6 cellular contexts compared by ENCODE assay signal in the genomic region with DNA sequence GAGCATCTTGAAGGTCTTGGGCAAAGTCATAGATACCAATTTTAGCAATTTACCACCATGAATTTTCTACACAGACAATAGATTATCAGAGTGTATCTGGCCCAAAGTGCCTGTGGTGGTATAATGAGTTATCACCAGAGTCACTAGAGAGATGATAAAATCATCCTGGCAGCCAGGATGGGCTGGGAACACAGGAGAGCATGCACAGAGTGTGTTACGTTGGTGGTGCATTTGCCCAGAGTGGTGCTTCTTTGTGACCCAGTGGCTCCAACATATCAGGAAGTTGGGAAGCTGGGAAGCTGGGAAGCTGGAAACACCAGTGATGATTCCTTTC.
"Had no signal": no experiment of that assay in that cellular context is flagged by ENCODE, and none has a peak within 500 bp of the region (broad histone marks: within the 10 kb centered on the region; RNA-seq: fewer than 3 reads in every experiment).

No MANE protein-coding gene starts in this region.

- DNase-seq: IMR-90, KBM-7, KG1 had no signal

- ATAC-seq: HepG2, K562 had no signal

- H3K27ac ChIP-seq: HL-60 had no signal

- H3K4me3 ChIP-seq: K562 had no signal
